9 cellular contexts compared by ENCODE assay signal in genomic region chr6:43009124-43009523, GRCh38. TPM values are rescaled to one million over a fixed set of nuclear protein-coding genes. Genes with fewer than 3 reads are reported as not detected.
DNase-seq lines count a peak whose midpoint lies in the region; ATAC-seq and TF ChIP-seq lines count a peak whose summit lies in the region.
"Had no signal": no experiment of that assay in that cellular context is flagged by ENCODE, and none has a peak within 500 bp of the region (broad histone marks: within the 10 kb centered on the region; RNA-seq: fewer than 3 reads in every experiment).

No MANE protein-coding gene starts in this region.

- H3K9me3 Mint-ChIP-seq in activated CD4-positive, alpha-beta T cell treated with anti-CD3 and anti-CD28 coated beads, Interleukin-2, amount 10 ng/mL, durations not matched to agents 24 days and 14 days: no peaks in the 10 kb centered on the region
- H3K9me3 Mint-ChIP-seq: T-helper 1 cell treated with Interleukin-12 subunit alpha and Interleukin-12 subunit beta and Interleukin-4 antibody, amounts not matched to agents 30 μg/mL and 1 μg/mL, for 36 hours had no signal

- intact Hi-C loops in activated CD4-positive, alpha-beta T cell treated with anti-CD3 and anti-CD28 coated beads, Interleukin-2, amount 10 ng/mL, durations not matched to agents 24 days and 14 days (cut with micrococcal nuclease): loop anchor here (1.0 kb wide), 1 partner anchor 134 kb away; no protein-coding TSS in a partner anchor

- H3K4me1 Mint-ChIP-seq in activated CD4-positive, alpha-beta T cell treated with anti-CD3 and anti-CD28 coated beads, Interleukin-2, amount 10 ng/mL, durations not matched to agents 24 days and 14 days: peaks cover 22% of the 10 kb centered on the region

- H3K4me3 ChIP-seq in foreskin fibroblast (ENCODE audit: low read depth in 1 of 2, low read length in 2 of 2): no peak overlapping the region

- DNase-seq in ELF-1 (ENCODE audit: low read depth, low spot score) (peak; percentile 52), Kasumi-1 (lab: John Stamatoyannopoulos, UW) (peak; percentile 59 to 65), foreskin fibroblast (peak in 1 of 2 donors; percentile 70), KG1 (lab: John Stamatoyannopoulos, UW) (no peak)
- DNase-seq in activated CD4-positive, alpha-beta T cell treated with anti-CD3 and anti-CD28 coated beads, Interleukin-2, amount 10 ng/mL, durations not matched to agents 24 days and 14 days: peak; percentile 80
- DNase-seq in stimulated activated naive CD8-positive, alpha-beta T cell treated with anti-CD3 and anti-CD28 coated beads, Interleukin-15, Interleukin-2, amounts not matched to agents 100 U/mL and 50 U/mL, for 24 hours: peak; percentile 35

- H3K4me3 Mint-ChIP-seq in activated CD4-positive, alpha-beta T cell treated with anti-CD3 and anti-CD28 coated beads, Interleukin-2, amount 10 ng/mL, durations not matched to agents 24 days and 14 days: no peak overlapping the region
- H3K4me3 Mint-ChIP-seq: T-helper 1 cell treated with Interleukin-12 subunit alpha and Interleukin-12 subunit beta and Interleukin-4 antibody, amounts not matched to agents 30 μg/mL and 1 μg/mL, for 36 hours had no signal

- peaks cover 59% of the 10 kb centered on the region for H3K36me3 Mint-ChIP-seq in activated CD4-positive, alpha-beta T cell treated with anti-CD3 and anti-CD28 coated beads, Interleukin-2, amount 10 ng/mL, durations not matched to agents 24 days and 14 days (ENCODE audit: low read depth)

- TF ChIP-seq CTCF in foreskin fibroblast (IDR thresholded peaks at IDR 0.05; ENCODE audit: low read depth, low read length): peak; percentile 55

- ATAC-seq in stimulated activated naive CD8-positive, alpha-beta T cell treated with anti-CD3 and anti-CD28 coated beads, Interleukin-15, Interleukin-2, amounts not matched to agents 100 U/mL and 50 U/mL, for 24 hours: no peak
- ATAC-seq in HG02938 (IDR thresholded peaks at IDR 0.05; ENCODE audit: unreplicated experiment): no peak
- no peak for ATAC-seq in GM18858 (IDR thresholded peaks at IDR 0.05; ENCODE audit: unreplicated experiment)

- no peaks in the 10 kb centered on the region for H3K27me3 Mint-ChIP-seq in activated CD4-positive, alpha-beta T cell treated with anti-CD3 and anti-CD28 coated beads, Interleukin-2, amount 10 ng/mL, durations not matched to agents 24 days and 14 days

- H3K27ac Mint-ChIP-seq in activated CD4-positive, alpha-beta T cell treated with anti-CD3 and anti-CD28 coated beads, Interleukin-2, amount 10 ng/mL, durations not matched to agents 24 days and 14 days: no peak overlapping the region
- H3K27ac Mint-ChIP-seq: T-helper 1 cell treated with Interleukin-12 subunit alpha and Interleukin-12 subunit beta and Interleukin-4 antibody, amounts not matched to agents 30 μg/mL and 1 μg/mL, for 36 hours had no signal

RNA-seq across cellular contexts. Expression of gene MEA1, which starts 4.6 kb away (rescaled TPM):
- 93.5 and 94.3 TPM in 2 replicates for total RNA-seq in activated CD4-positive, alpha-beta T cell treated with anti-CD3 and anti-CD28 coated beads, Interleukin-2, amount 10 ng/mL, durations not matched to agents 24 days and 14 days

RNA-seq across cellular contexts. Expression of gene KLHDC3, which starts 4.9 kb away (rescaled TPM):
- total RNA-seq in activated CD4-positive, alpha-beta T cell treated with anti-CD3 and anti-CD28 coated beads, Interleukin-2, amount 10 ng/mL, durations not matched to agents 24 days and 14 days: 73.8 and 77.5 TPM in 2 replicates

RNA-seq across cellular contexts. Expression of gene RRP36, which starts 12.3 kb away (rescaled TPM):
- 79.9 and 83.4 TPM in 2 replicates for total RNA-seq in activated CD4-positive, alpha-beta T cell treated with anti-CD3 and anti-CD28 coated beads, Interleukin-2, amount 10 ng/mL, durations not matched to agents 24 days and 14 days

RNA-seq across cellular contexts. Expression of gene PPP2R5D, which starts 24.8 kb away (rescaled TPM):
- total RNA-seq in activated CD4-positive, alpha-beta T cell treated with anti-CD3 and anti-CD28 coated beads, Interleukin-2, amount 10 ng/mL, durations not matched to agents 24 days and 14 days: 54.2 and 54.6 TPM in 2 replicates

RNA-seq across cellular contexts. Expression of gene PEX6, which starts 30.1 kb away (rescaled TPM):
- total RNA-seq in activated CD4-positive, alpha-beta T cell treated with anti-CD3 and anti-CD28 coated beads, Interleukin-2, amount 10 ng/mL, durations not matched to agents 24 days and 14 days: 24.0 and 24.1 TPM in 2 replicates
